ENCODE assay signal across 8 cellular contexts in the genomic region with DNA sequence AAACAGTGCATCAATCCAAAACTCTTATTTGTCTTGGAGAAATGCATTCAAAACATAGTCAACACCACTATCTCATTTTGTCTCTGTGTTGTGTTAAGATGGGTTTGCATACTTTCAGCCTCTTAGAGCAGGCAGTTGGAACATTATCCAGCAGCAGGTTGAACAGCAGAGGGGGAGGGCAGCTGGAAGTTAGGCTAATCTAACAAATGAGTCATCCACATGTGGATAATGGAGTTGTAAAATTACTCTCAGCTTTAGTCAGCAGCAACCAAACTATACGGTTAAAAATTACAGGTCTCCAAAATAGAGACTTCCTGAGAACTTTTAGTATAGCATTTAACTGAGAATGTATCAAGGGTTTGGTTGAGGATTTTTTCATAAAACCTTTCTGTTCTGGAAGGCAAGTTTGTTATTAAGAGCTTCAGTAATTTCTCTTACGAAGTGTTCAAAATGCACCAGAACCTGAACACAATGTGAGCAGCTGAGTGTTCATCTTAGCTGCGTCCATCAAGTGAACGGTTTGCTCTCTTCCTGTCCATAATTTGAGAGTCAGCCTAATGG. TPM values are rescaled to one million over a fixed set of nuclear protein-coding genes. Genes with fewer than 3 reads are reported as not detected.
DNase-seq lines count a peak whose midpoint lies in the region; ATAC-seq and TF ChIP-seq lines count a peak whose summit lies in the region.

No MANE protein-coding gene starts in this region.

- peak overlapping the region; percentile 83 for H3K27ac ChIP-seq in Panc1 (ENCODE audit: low read length)

- TF ChIP-seq CTCF in Panc1 (IDR thresholded peaks at IDR 0.05): no peak
- TF ChIP-seq CTCF in fibroblast of pulmonary artery (IDR thresholded peaks at IDR 0.05; ENCODE audit: low read length, missing control alignments): no peak
- TF ChIP-seq CTCF in GM13976 (IDR thresholded peaks at IDR 0.05; ENCODE audit: borderline replicate concordance, control extremely low read depth, extremely low read depth, insufficient read depth, missing control alignments): no peak

- DNase-seq in stimulated activated CD4-positive, alpha-beta T cell treated with anti-CD3 and anti-CD28 coated beads, Interleukin-15, amount 100 ng/mL, for 24 hours: peak; percentile 69
- DNase-seq in stimulated activated CD4-positive, alpha-beta T cell treated with anti-CD3 and anti-CD28 coated beads, Interleukin-4, amount 100 ng/mL, for 4 hours: no peak
- peak; percentile 67 for DNase-seq in Panc1 (ENCODE audit: low read depth, low spot score)
- DNase-seq in fibroblast of pulmonary artery (ENCODE audit: low read depth): peak; percentile 77
- peak; percentile 34 for DNase-seq in stimulated activated naive CD8-positive, alpha-beta T cell treated with anti-CD3 and anti-CD28 coated beads, Interleukin-15, Interleukin-2, amounts not matched to agents 100 U/mL and 50 U/mL, for 24 hours
- no peak for DNase-seq in GM13976 (ENCODE audit: low spot score)

- H3K27me3 ChIP-seq in Panc1 (ENCODE audit: control insufficient read depth, insufficient read depth, low read length): no peaks in the 10 kb centered on the region

- ATAC-seq in Panc1 (peak; percentile 78), HG03565 (IDR thresholded peaks at IDR 0.05; ENCODE audit: unreplicated experiment) (no peak), HG02885 (IDR thresholded peaks at IDR 0.05; ENCODE audit: poor library complexity, unreplicated experiment) (no peak)
- peak; percentile 65 for ATAC-seq in stimulated activated naive CD8-positive, alpha-beta T cell treated with anti-CD3 and anti-CD28 coated beads, Interleukin-15, Interleukin-2, amounts not matched to agents 100 U/mL and 50 U/mL, for 24 hours

- peak overlapping the region in 1 of 2 experiments; percentile 4; a peak in 1 of 4 replicates for H3K4me3 ChIP-seq in Panc1 (ENCODE audit: low read depth in 2 of 2, low read length in 2 of 2)
- H3K4me3 ChIP-seq in fibroblast of pulmonary artery (replicated peaks; ENCODE audit: low read depth, low read length): no peak overlapping the region

- BruUV-seq in Panc1 (replicated peaks; lab: Mats Ljungman, UMichigan): no TSS peak

- POLR2A ChIA-PET in Panc1 (lab: Charles Lee): no interaction called here

- in situ Hi-C loops in Panc1 (cut with HindIII; ENCODE audit: low pct_unique_long_range_greater_than_20kb, low sequenced_read_pairs): no loop called here
- in situ Hi-C loops in GM13976 (cut with MboI; ENCODE audit: low sequenced_read_pairs, unreplicated experiment): no loop called here

- CTCF ChIA-PET in Panc1 (lab: Charles Lee): no interaction called here

- peaks cover 87% of the 10 kb centered on the region for H3K4me1 ChIP-seq in Panc1 (ENCODE audit: control insufficient read depth, insufficient read depth, low read length)

- no peaks in the 10 kb centered on the region for H3K36me3 ChIP-seq in Panc1 (ENCODE audit: control insufficient read depth, insufficient read depth, low read length)

- intact Hi-C loops in Panc1 (cut with micrococcal nuclease; ENCODE audit: unreplicated experiment): no loop called here

- H3K9me3 ChIP-seq in Panc1 (ENCODE audit: control insufficient read depth, insufficient read depth, low read depth, low read length): no peaks in the 10 kb centered on the region

RNA-seq across cellular contexts. Expression of a gene that starts 46.3 kb away (rescaled TPM):
- total RNA-seq in Panc1 (2021; ENCODE audit: unreplicated experiment): 53.0 TPM
- 19.2 TPM for polyA plus RNA-seq in Panc1 (2012; ENCODE audit: insufficient read length)

Comparison
In these comparisons a context has a peak if more than half of its experiments do, and no peak if none do; other contexts are left out.
1. DNase-seq: peak in stimulated activated CD4-positive, alpha-beta T cell treated with anti-CD3 and anti-CD28 coated beads, Interleukin-15, amount 100 ng/mL, for 24 hours (single experiment), Panc1 (single experiment), fibroblast of pulmonary artery (single experiment) and stimulated activated naive CD8-positive, alpha-beta T cell treated with anti-CD3 and anti-CD28 coated beads, Interleukin-15, Interleukin-2, amounts not matched to agents 100 U/mL and 50 U/mL, for 24 hours (single experiment); none in stimulated activated CD4-positive, alpha-beta T cell treated with anti-CD3 and anti-CD28 coated beads, Interleukin-4, amount 100 ng/mL, for 4 hours (0 of 2) and GM13976 (single experiment).
2. ATAC-seq: peak in Panc1 (single experiment) and stimulated activated naive CD8-positive, alpha-beta T cell treated with anti-CD3 and anti-CD28 coated beads, Interleukin-15, Interleukin-2, amounts not matched to agents 100 U/mL and 50 U/mL, for 24 hours (single experiment); none in HG03565 (single experiment) and HG02885 (single experiment).